Comparison of ENCODE assay signal across 2 cellular contexts in genomic region chr15:38454687-38455071, GRCh38.
TF ChIP-seq lines count a peak whose summit lies in the region.

No MANE protein-coding gene starts in this region.

TF ChIP-seq in HCT116, 20 proteins besides CTCF, POLR2A, EP300 and RAD21 (continued from another document):
- TF ChIP-seq, protein P1, sequence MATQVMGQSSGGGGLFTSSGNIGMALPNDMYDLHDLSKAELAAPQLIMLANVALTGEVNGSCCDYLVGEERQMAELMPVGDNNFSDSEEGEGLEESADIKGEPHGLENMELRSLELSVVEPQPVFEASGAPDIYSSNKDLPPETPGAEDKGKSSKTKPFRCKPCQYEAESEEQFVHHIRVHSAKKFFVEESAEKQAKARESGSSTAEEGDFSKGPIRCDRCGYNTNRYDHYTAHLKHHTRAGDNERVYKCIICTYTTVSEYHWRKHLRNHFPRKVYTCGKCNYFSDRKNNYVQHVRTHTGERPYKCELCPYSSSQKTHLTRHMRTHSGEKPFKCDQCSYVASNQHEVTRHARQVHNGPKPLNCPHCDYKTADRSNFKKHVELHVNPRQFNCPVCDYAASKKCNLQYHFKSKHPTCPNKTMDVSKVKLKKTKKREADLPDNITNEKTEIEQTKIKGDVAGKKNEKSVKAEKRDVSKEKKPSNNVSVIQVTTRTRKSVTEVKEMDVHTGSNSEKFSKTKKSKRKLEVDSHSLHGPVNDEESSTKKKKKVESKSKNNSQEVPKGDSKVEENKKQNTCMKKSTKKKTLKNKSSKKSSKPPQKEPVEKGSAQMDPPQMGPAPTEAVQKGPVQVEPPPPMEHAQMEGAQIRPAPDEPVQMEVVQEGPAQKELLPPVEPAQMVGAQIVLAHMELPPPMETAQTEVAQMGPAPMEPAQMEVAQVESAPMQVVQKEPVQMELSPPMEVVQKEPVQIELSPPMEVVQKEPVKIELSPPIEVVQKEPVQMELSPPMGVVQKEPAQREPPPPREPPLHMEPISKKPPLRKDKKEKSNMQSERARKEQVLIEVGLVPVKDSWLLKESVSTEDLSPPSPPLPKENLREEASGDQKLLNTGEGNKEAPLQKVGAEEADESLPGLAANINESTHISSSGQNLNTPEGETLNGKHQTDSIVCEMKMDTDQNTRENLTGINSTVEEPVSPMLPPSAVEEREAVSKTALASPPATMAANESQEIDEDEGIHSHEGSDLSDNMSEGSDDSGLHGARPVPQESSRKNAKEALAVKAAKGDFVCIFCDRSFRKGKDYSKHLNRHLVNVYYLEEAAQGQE (IDR thresholded peaks at IDR 0.05; ENCODE audit: low read depth) = no peak
- TF ChIP-seq FOSL1 (IDR thresholded peaks at IDR 0.05; ENCODE audit: low read depth) (no peak), YY1 (IDR thresholded peaks at IDR 0.05; ENCODE audit: extremely low read depth, insufficient replicate concordance, low read depth, low read length) (no peak), JUND (IDR thresholded peaks at IDR 0.05) (no peak), EGR1 (IDR thresholded peaks at IDR 0.05; ENCODE audit: low read depth) (no peak), MAX (IDR thresholded peaks at IDR 0.05) (no peak), POLR2AphosphoS5 (IDR thresholded peaks at IDR 0.05; ENCODE audit: low read depth, low read length) (no peak), SRF (IDR thresholded peaks at IDR 0.05; ENCODE audit: low read depth) (no peak), EZH2phosphoT487 (IDR thresholded peaks at IDR 0.05; ENCODE audit: borderline replicate concordance) (no peak), ZFX (IDR thresholded peaks at IDR 0.05) (no peak), SIN3A (IDR thresholded peaks at IDR 0.05; ENCODE audit: low read depth) (no peak), ELF1 (IDR thresholded peaks at IDR 0.05; ENCODE audit: borderline replicate concordance, low read depth) (no peak), TCF7L2 (IDR thresholded peaks at IDR 0.05; ENCODE audit: borderline replicate concordance, extremely low read depth, insufficient read depth, insufficient read length) (no peak), CEBPB (IDR thresholded peaks at IDR 0.05; ENCODE audit: low read depth) (no peak), SP1 (IDR thresholded peaks at IDR 0.05; ENCODE audit: low read depth) (no peak), ZNF274 (IDR thresholded peaks at IDR 0.05; ENCODE audit: low read depth, low read length) (no peak), EZH2 (IDR thresholded peaks at IDR 0.05) (no peak)
- TF ChIP-seq, protein P2, sequence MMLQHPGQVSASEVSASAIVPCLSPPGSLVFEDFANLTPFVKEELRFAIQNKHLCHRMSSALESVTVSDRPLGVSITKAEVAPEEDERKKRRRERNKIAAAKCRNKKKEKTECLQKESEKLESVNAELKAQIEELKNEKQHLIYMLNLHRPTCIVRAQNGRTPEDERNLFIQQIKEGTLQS (IDR thresholded peaks at IDR 0.05) = no peak
- TF ChIP-seq, protein P3, sequence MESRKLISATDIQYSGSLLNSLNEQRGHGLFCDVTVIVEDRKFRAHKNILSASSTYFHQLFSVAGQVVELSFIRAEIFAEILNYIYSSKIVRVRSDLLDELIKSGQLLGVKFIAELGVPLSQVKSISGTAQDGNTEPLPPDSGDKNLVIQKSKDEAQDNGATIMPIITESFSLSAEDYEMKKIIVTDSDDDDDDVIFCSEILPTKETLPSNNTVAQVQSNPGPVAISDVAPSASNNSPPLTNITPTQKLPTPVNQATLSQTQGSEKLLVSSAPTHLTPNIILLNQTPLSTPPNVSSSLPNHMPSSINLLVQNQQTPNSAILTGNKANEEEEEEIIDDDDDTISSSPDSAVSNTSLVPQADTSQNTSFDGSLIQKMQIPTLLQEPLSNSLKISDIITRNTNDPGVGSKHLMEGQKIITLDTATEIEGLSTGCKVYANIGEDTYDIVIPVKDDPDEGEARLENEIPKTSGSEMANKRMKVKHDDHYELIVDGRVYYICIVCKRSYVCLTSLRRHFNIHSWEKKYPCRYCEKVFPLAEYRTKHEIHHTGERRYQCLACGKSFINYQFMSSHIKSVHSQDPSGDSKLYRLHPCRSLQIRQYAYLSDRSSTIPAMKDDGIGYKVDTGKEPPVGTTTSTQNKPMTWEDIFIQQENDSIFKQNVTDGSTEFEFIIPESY (IDR thresholded peaks at IDR 0.05; ENCODE audit: extremely low read depth, insufficient replicate concordance, low read length) = no peak

TF ChIP-seq in SK-N-SH, 30 proteins besides CTCF, POLR2A, EP300 and RAD21 (continued from another document):
- TF ChIP-seq, protein P1 (IDR thresholded peaks at IDR 0.05; ENCODE audit: low read depth, low read length) = no peak
- TF ChIP-seq, protein P4, sequence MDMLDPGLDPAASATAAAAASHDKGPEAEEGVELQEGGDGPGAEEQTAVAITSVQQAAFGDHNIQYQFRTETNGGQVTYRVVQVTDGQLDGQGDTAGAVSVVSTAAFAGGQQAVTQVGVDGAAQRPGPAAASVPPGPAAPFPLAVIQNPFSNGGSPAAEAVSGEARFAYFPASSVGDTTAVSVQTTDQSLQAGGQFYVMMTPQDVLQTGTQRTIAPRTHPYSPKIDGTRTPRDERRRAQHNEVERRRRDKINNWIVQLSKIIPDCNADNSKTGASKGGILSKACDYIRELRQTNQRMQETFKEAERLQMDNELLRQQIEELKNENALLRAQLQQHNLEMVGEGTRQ (IDR thresholded peaks at IDR 0.05; ENCODE audit: borderline replicate concordance, low read depth, low read length) = no peak
- no peak for TF ChIP-seq FOXJ3 (CRISPR knock-in tag; IDR thresholded peaks at IDR 0.05)
- TF ChIP-seq, protein P5, sequence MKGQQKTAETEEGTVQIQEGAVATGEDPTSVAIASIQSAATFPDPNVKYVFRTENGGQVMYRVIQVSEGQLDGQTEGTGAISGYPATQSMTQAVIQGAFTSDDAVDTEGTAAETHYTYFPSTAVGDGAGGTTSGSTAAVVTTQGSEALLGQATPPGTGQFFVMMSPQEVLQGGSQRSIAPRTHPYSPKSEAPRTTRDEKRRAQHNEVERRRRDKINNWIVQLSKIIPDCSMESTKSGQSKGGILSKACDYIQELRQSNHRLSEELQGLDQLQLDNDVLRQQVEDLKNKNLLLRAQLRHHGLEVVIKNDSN (IDR thresholded peaks at IDR 0.05; ENCODE audit: borderline replicate concordance, low read depth) = no peak
- no peak for TF ChIP-seq MAX (IDR thresholded peaks at IDR 0.05; ENCODE audit: low read depth)
- no peak for TF ChIP-seq FOSL2 (IDR thresholded peaks at IDR 0.05; ENCODE audit: borderline replicate concordance, low read depth)
- no peak for TF ChIP-seq RFX5 (IDR thresholded peaks at IDR 0.05; ENCODE audit: low read length)
